Comparison of ENCODE assay signal across 23 cellular contexts in genomic region chr4:58453956-58454355, GRCh38.
DNase-seq lines count a peak whose midpoint lies in the region; ATAC-seq, FAIRE-seq and TF ChIP-seq lines count a peak whose summit lies in the region.
"Had no signal": no experiment of that assay in that cellular context is flagged by ENCODE, and none has a peak within 500 bp of the region (broad histone marks: within the 10 kb centered on the region; RNA-seq: fewer than 3 reads in every experiment).

No MANE protein-coding gene starts in this region.

- peak; percentile 73 for ATAC-seq in GM19043 (IDR thresholded peaks at IDR 0.05; ENCODE audit: low read depth, unreplicated experiment)
- ATAC-seq in GM21825 (IDR thresholded peaks at IDR 0.05; ENCODE audit: unreplicated experiment) = peak; percentile 71
- ATAC-seq in HG03175 (IDR thresholded peaks at IDR 0.05; ENCODE audit: unreplicated experiment) = peak; percentile 60
- no peak for ATAC-seq in GM18502 (IDR thresholded peaks at IDR 0.05; ENCODE audit: poor library complexity, unreplicated experiment)
- ATAC-seq: naive thymus-derived CD4-positive, alpha-beta T cell had no signal

- POLR2A ChIA-PET in GM10248 (lab: Yijun Ruan, JAX) = no interaction called here

- no peaks in the 10 kb centered on the region for H3K36me3 ChIP-seq in kidney (ENCODE audit: control insufficient read depth in 1 of 2, insufficient read depth in 2 of 2, low read length in 2 of 2)
- H3K36me3 ChIP-seq: Peyer's patch had no signal

- no peak for FAIRE-seq in kidney (lab: Jason Lieb, UNC)
- FAIRE-seq: endometrium, G401.6, GM12892, islet of Langerhans had no signal

- intact Hi-C loops in kidney (cut with DNase I) = no loop called here

- no peak overlapping the region for H3K27ac ChIP-seq in kidney (ENCODE audit: low read depth in 2 of 2, low read length in 2 of 2)
- H3K27ac ChIP-seq: Peyer's patch had no signal

- no peak overlapping the region for H3K4me3 ChIP-seq in kidney (ENCODE audit: low read length in 2 of 2)
- H3K4me3 ChIP-seq: Peyer's patch had no signal

- no peak overlapping the region for H3K9ac ChIP-seq in kidney (ENCODE audit: low read length in 2 of 2)

- in situ Hi-C loops in ACHN (cut with HindIII; ENCODE audit: low pct_ligation_motif_present, low pct_unique_long_range_greater_than_20kb, low sequenced_read_pairs) = no loop called here

- H3K4me1 ChIP-seq in kidney (ENCODE audit: control insufficient read depth in 1 of 2, insufficient read depth in 1 of 2, low read depth in 1 of 2, low read length in 2 of 2) = no peaks in the 10 kb centered on the region
- H3K4me1 ChIP-seq: Peyer's patch had no signal

- CTCF ChIA-PET in GM10248 (lab: Yijun Ruan, JAX) = no interaction called here

- DNase-seq in cerebellar cortex (ENCODE audit: low spot score) (peak; percentile 12), kidney (no peak), GM10248 (ENCODE audit: extremely low spot score) (no peak), ACHN (no peak)
- DNase-seq: activated CD4-positive, alpha-beta T cell treated with anti-CD3 and anti-CD28 coated beads for 48 hours; activated naive CD4-positive, alpha-beta T cell; aorta; Calu3; Kasumi-1; naive thymus-derived CD4-positive, alpha-beta T cell; NCI-H1105; NCI-H2171; NCI-H774; Peyer's patch; stimulated activated CD4-positive, alpha-beta T cell treated with anti-CD3 and anti-CD28 coated beads, Interleukin-4, amount 100 ng/mL, for 1 hour had no signal

- TF ChIP-seq CTCF in kidney (IDR thresholded peaks at IDR 0.05; ENCODE audit: borderline replicate concordance, extremely low read depth, insufficient read depth) (no peak), GM10248 (IDR thresholded peaks at IDR 0.05; ENCODE audit: control extremely low read depth, extremely low read depth, low read depth, missing control alignments) (no peak)

- no peaks in the 10 kb centered on the region for H3K9me3 ChIP-seq in kidney (ENCODE audit: control insufficient read depth in 1 of 2, low read length in 2 of 2)
- H3K9me3 ChIP-seq: Peyer's patch had no signal
